In the genomic region with DNA sequence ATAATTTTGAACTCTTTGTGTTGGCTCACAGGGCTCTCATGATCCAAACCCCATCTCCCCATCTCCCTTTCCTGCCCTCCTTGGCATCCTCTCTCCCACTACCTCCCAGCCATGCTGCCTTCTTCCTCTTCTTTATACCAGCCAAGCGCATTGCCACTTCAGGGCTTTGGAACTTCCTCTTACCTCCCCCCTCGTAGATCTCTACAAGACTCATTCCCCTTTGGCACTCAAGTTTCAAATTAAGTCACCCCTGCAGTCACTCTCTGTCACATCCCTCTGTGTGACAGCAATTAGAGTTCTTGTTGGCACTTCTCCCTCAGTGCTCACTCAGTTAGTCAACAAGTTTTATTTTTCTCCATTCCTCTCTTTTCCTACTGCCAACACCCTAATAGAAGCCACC, we compare ENCODE assay signal across 1 cellular context.
TF ChIP-seq lines count a peak whose summit lies in the region.

No MANE protein-coding gene starts in this region.

TF ChIP-seq in GM12878, 131 proteins besides CTCF, POLR2A, EP300 and RAD21:
- no peak for TF ChIP-seq ESRRA (IDR thresholded peaks at IDR 0.05; ENCODE audit: low read length)
- TF ChIP-seq POLR2AphosphoS2 (IDR thresholded peaks at IDR 0.05; ENCODE audit: low read depth, low read length), result no peak
- TF ChIP-seq, protein P1, sequence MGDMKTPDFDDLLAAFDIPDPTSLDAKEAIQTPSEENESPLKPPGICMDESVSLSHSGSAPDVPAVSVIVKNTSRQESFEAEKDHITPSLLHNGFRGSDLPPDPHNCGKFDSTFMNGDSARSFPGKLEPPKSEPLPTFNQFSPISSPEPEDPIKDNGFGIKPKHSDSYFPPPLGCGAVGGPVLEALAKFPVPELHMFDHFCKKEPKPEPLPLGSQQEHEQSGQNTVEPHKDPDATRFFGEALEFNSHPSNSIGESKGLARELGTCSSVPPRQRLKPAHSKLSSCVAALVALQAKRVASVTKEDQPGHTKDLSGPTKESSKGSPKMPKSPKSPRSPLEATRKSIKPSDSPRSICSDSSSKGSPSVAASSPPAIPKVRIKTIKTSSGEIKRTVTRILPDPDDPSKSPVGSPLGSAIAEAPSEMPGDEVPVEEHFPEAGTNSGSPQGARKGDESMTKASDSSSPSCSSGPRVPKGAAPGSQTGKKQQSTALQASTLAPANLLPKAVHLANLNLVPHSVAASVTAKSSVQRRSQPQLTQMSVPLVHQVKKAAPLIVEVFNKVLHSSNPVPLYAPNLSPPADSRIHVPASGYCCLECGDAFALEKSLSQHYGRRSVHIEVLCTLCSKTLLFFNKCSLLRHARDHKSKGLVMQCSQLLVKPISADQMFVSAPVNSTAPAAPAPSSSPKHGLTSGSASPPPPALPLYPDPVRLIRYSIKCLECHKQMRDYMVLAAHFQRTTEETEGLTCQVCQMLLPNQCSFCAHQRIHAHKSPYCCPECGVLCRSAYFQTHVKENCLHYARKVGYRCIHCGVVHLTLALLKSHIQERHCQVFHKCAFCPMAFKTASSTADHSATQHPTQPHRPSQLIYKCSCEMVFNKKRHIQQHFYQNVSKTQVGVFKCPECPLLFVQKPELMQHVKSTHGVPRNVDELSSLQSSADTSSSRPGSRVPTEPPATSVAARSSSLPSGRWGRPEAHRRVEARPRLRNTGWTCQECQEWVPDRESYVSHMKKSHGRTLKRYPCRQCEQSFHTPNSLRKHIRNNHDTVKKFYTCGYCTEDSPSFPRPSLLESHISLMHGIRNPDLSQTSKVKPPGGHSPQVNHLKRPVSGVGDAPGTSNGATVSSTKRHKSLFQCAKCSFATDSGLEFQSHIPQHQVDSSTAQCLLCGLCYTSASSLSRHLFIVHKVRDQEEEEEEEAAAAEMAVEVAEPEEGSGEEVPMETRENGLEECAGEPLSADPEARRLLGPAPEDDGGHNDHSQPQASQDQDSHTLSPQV (IDR thresholded peaks at IDR 0.05), result no peak
- no peak for TF ChIP-seq KAT2A (conservative IDR thresholded peaks at IDR 0.05; ENCODE audit: control insufficient read depth, low read depth, low read length)
- TF ChIP-seq ZNF384 (IDR thresholded peaks at IDR 0.05; ENCODE audit: borderline replicate concordance, low read depth, low read length), result no peak
- TF ChIP-seq KDM1A (IDR thresholded peaks at IDR 0.05; ENCODE audit: borderline replicate concordance), result no peak
- no peak for TF ChIP-seq MTA3 (IDR thresholded peaks at IDR 0.05; ENCODE audit: borderline replicate concordance, low read length)
- TF ChIP-seq SMAD5 (IDR thresholded peaks at IDR 0.05; ENCODE audit: low read depth), result no peak
- TF ChIP-seq SREBF1 (IDR thresholded peaks at IDR 0.05; ENCODE audit: low read length), result no peak
- TF ChIP-seq, protein P2, sequence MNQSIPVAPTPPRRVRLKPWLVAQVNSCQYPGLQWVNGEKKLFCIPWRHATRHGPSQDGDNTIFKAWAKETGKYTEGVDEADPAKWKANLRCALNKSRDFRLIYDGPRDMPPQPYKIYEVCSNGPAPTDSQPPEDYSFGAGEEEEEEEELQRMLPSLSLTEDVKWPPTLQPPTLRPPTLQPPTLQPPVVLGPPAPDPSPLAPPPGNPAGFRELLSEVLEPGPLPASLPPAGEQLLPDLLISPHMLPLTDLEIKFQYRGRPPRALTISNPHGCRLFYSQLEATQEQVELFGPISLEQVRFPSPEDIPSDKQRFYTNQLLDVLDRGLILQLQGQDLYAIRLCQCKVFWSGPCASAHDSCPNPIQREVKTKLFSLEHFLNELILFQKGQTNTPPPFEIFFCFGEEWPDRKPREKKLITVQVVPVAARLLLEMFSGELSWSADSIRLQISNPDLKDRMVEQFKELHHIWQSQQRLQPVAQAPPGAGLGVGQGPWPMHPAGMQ (IDR thresholded peaks at IDR 0.05; ENCODE audit: borderline replicate concordance), result no peak
- TF ChIP-seq MTA2 (IDR thresholded peaks at IDR 0.05; ENCODE audit: low read depth), result no peak
- TF ChIP-seq, protein P3, sequence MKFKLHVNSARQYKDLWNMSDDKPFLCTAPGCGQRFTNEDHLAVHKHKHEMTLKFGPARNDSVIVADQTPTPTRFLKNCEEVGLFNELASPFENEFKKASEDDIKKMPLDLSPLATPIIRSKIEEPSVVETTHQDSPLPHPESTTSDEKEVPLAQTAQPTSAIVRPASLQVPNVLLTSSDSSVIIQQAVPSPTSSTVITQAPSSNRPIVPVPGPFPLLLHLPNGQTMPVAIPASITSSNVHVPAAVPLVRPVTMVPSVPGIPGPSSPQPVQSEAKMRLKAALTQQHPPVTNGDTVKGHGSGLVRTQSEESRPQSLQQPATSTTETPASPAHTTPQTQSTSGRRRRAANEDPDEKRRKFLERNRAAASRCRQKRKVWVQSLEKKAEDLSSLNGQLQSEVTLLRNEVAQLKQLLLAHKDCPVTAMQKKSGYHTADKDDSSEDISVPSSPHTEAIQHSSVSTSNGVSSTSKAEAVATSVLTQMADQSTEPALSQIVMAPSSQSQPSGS (IDR thresholded peaks at IDR 0.05; ENCODE audit: low read length), result no peak
- no peak for TF ChIP-seq CBX3 (IDR thresholded peaks at IDR 0.05; ENCODE audit: borderline replicate concordance, low read depth)
- TF ChIP-seq PAX5 (IDR thresholded peaks at IDR 0.05; ENCODE audit: borderline replicate concordance, low read depth, low read length), result no peak
- no peak for TF ChIP-seq ZNF24 (IDR thresholded peaks at IDR 0.05)
- no peak for TF ChIP-seq MEF2A (IDR thresholded peaks at IDR 0.05; ENCODE audit: insufficient read depth, low read depth, low read length)
- TF ChIP-seq SP1 (IDR thresholded peaks at IDR 0.05; ENCODE audit: low read depth, low read length), result no peak
- TF ChIP-seq MYB (IDR thresholded peaks at IDR 0.05; ENCODE audit: borderline replicate concordance, low read depth, low read length), result no peak
- TF ChIP-seq, protein P4, sequence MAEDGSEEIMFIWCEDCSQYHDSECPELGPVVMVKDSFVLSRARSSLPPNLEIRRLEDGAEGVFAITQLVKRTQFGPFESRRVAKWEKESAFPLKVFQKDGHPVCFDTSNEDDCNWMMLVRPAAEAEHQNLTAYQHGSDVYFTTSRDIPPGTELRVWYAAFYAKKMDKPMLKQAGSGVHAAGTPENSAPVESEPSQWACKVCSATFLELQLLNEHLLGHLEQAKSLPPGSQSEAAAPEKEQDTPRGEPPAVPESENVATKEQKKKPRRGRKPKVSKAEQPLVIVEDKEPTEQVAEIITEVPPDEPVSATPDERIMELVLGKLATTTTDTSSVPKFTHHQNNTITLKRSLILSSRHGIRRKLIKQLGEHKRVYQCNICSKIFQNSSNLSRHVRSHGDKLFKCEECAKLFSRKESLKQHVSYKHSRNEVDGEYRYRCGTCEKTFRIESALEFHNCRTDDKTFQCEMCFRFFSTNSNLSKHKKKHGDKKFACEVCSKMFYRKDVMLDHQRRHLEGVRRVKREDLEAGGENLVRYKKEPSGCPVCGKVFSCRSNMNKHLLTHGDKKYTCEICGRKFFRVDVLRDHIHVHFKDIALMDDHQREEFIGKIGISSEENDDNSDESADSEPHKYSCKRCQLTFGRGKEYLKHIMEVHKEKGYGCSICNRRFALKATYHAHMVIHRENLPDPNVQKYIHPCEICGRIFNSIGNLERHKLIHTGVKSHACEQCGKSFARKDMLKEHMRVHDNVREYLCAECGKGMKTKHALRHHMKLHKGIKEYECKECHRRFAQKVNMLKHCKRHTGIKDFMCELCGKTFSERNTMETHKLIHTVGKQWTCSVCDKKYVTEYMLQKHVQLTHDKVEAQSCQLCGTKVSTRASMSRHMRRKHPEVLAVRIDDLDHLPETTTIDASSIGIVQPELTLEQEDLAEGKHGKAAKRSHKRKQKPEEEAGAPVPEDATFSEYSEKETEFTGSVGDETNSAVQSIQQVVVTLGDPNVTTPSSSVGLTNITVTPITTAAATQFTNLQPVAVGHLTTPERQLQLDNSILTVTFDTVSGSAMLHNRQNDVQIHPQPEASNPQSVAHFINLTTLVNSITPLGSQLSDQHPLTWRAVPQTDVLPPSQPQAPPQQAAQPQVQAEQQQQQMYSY (CRISPR knock-in tag; IDR thresholded peaks at IDR 0.05), result no peak
- TF ChIP-seq MEF2B (IDR thresholded peaks at IDR 0.05; ENCODE audit: partially characterized antibody, poor library complexity, severe bottlenecking), result no peak
